In genomic region chr11:67300756-67301312, GRCh38 we compare ENCODE assay signal across 33 cellular contexts. TPM values are rescaled to one million over a fixed set of nuclear protein-coding genes. Genes with fewer than 3 reads are reported as not detected.
DNase-seq lines count a peak whose midpoint lies in the region; ATAC-seq, FAIRE-seq and TF ChIP-seq lines count a peak whose summit lies in the region.
"Had no signal": no experiment of that assay in that cellular context is flagged by ENCODE, and none has a peak within 500 bp of the region (broad histone marks: within the 10 kb centered on the region; RNA-seq: fewer than 3 reads in every experiment).

No MANE protein-coding gene starts in this region.

- H3K4me1 ChIP-seq in K562 (replicated peaks in 1 of 2; ENCODE audit: control insufficient read depth in 2 of 2, insufficient read depth in 2 of 2, low read length in 2 of 2): peaks cover 0 to 35% of the 10 kb centered on the region in 2 experiments; a peak in 2 of 5 replicates
- H3K4me1 ChIP-seq in neuronal stem cell (ENCODE audit: control insufficient read depth in 2 of 2, insufficient read depth in 1 of 2, low read depth in 1 of 2, low read length in 2 of 2): peaks cover 0 to 12% of the 10 kb centered on the region in 2 donors
- peaks cover 25% of the 10 kb centered on the region for H3K4me1 ChIP-seq in upper lobe of right lung
- H3K4me1 ChIP-seq: uterus had no signal

- no peaks in the 10 kb centered on the region for H3K79me1 ChIP-seq in neuronal stem cell (ENCODE audit: low read depth, low read length)

- H3K36me3 ChIP-seq in K562 (ENCODE audit: control insufficient read depth, insufficient read depth, low read length): peaks cover 56% of the 10 kb centered on the region; the same call in 2 of the 3 replicates
- peaks cover 24 to 55% of the 10 kb centered on the region in 2 donors for H3K36me3 ChIP-seq in neuronal stem cell (replicated peaks in 1 of 2; ENCODE audit: control insufficient read depth in 2 of 2, insufficient read depth in 2 of 2, low read length in 2 of 2)
- H3K36me3 ChIP-seq in upper lobe of right lung: peaks cover 44% of the 10 kb centered on the region
- H3K36me3 ChIP-seq: breast epithelium, uterus had no signal

- FAIRE-seq in K562 (lab: Jason Lieb, UNC): no peak
- FAIRE-seq: A549, colon, small intestine had no signal

- WGBS in K562 (ENCODE audit: insufficient coverage, low coverage, missing lambda C conversion rate): 95% methylated on average over 12 of the region's 22 CpGs
- no CpG with 5 or more reads among the region's 22 CpGs for WGBS in neuronal stem cell (ENCODE audit: extremely low coverage in 2 of 2, insufficient read length in 2 of 2, insufficient replicate concordance in 1 of 2), 2 donors

- 0 out of 4 replicates have a peak overlapping the region, but pooled peaks of 1 of the 2 experiments have one; percentile 26 for H3K9ac ChIP-seq in K562 (ENCODE audit: insufficient read depth in 1 of 2, low read depth in 2 of 2, low read length in 2 of 2)
- peak overlapping the region; percentile 21 for H3K9ac ChIP-seq in neuronal stem cell (ENCODE audit: low read depth, low read length, poor library complexity)

- H3K4me2 ChIP-seq in K562 (ENCODE audit: insufficient read depth, low read length) (no peak overlapping the region), neuronal stem cell (ENCODE audit: insufficient read depth, low read length, poor library complexity, severe bottlenecking) (no peak overlapping the region)
- H3K4me2 ChIP-seq: A549 had no signal

- CTCF ChIA-PET in K562 (lab: Yijun Ruan, JAX; ENCODE audit: low intra/inter-chr PET ratio): no interaction called here

- H2BK5ac ChIP-seq in neuronal stem cell (ENCODE audit: low read length): no peak overlapping the region

- H2AK5ac ChIP-seq in neuronal stem cell (ENCODE audit: low read depth, low read length): no peak overlapping the region

- H2AFZ ChIP-seq in K562 (ENCODE audit: low read depth, low read length) (no peak overlapping the region), neuronal stem cell (ENCODE audit: low read length) (no peak overlapping the region)

- no peak for TF ChIP-seq POLR2A in K562 (conservative IDR thresholded peaks at IDR 0.05)

- H4K20me1 ChIP-seq in K562 (replicated peaks; ENCODE audit: control insufficient read depth, insufficient read depth, low read length): no peaks in the 10 kb centered on the region

- no peak for TF ChIP-seq EP300 in K562 (IDR thresholded peaks at IDR 0.05; ENCODE audit: low read length)

- DNase-seq in left ventricle myocardium superior (peak; percentile 28), Right ventricle myocardium superior (no peak), K562 (ENCODE audit: extremely low read depth in 1 of 4, low spot score in 3 of 4) (no peak), neuronal stem cell (ENCODE audit: low spot score) (no peak), upper lobe of right lung (peak; percentile 65), T-helper 9 cell (no peak), ACHN (no peak)
- DNase-seq: activated CD4-positive, alpha-beta memory T cell treated with anti-CD3 and anti-CD28 coated beads for 36 hours; activated CD4-positive, alpha-beta T cell treated with anti-CD3 and anti-CD28 coated beads for 1 hour; activated CD8-positive, alpha-beta memory T cell treated with anti-CD3 and anti-CD28 coated beads, Interleukin-2, amount 50 U/mL, for 48 hours; anterior cingulate cortex; DMS 273 treated with DMSO at 0.1 percent for 48 hours; effector CD8-positive, alpha-beta T cell; EL; H7; naive B cell; NCI-H1436 treated with DMSO at 0.1 percent for 48 hours; NCI-H2081 treated with DMSO at 0.1 percent for 48 hours; NCI-H2227 treated with DMSO at 0.1 percent for 48 hours; NCI-H526; SHP77; small intestine; stimulated activated naive CD4-positive, alpha-beta T cell treated with Interleukin-2 at 50 U/mL for 16 hours; testis; uterus had no signal

- H2BK12ac ChIP-seq in neuronal stem cell (ENCODE audit: low read length): peak overlapping the region; percentile 73

- H3K27me3 ChIP-seq in K562 (ENCODE audit: control insufficient read depth in 2 of 2, insufficient read depth in 2 of 2, low read length in 2 of 2) (no peaks in the 10 kb centered on the region), neuronal stem cell (ENCODE audit: control insufficient read depth in 3 of 3, insufficient read depth in 3 of 3, low read depth in 1 of 3, low read length in 3 of 3) (peaks cover 0 to 14% (median 0%) of the 10 kb centered on the region in 3 experiments), upper lobe of right lung (no peaks in the 10 kb centered on the region)
- H3K27me3 ChIP-seq: breast epithelium, left lung, testis, uterus had no signal

- peak overlapping the region; percentile 85 for H3K23ac ChIP-seq in neuronal stem cell (ENCODE audit: low read depth, low read length, poor library complexity)

- H3K27ac ChIP-seq in K562 (ENCODE audit: extremely low read depth, low read depth, low read length) (no peak overlapping the region), neuronal stem cell (replicated peaks; ENCODE audit: low read length) (no peak overlapping the region), upper lobe of right lung (no peak overlapping the region)
- H3K27ac ChIP-seq: A549, epithelial cell of prostate, testis, uterus had no signal

- H2BK120ac ChIP-seq in neuronal stem cell (ENCODE audit: low read depth, low read length): no peak overlapping the region

- POLR2A ChIA-PET in K562 (lab: Yijun Ruan, JAX): interaction anchor here (0.6 to 2.1 kb wide), 4 partner anchors 10 to 75 kb away, joined by 3 to 10 read pairs (median 4); no protein-coding TSS in a partner anchor

- H3K79me2 ChIP-seq in K562 (ENCODE audit: control insufficient read depth, insufficient read depth, low read length): no peaks in the 10 kb centered on the region

- TF ChIP-seq RAD21 in K562 (CRISPR knock-in tag; conservative IDR thresholded peaks at IDR 0.05 in 1 of 2, IDR thresholded peaks at IDR 0.05 in 1 of 2): no peak

- intact Hi-C loops in left ventricle myocardium superior (cut with micrococcal nuclease) (no loop called here), Right ventricle myocardium superior (cut with DNase I) (loop anchor here (5.0 kb wide), 1 partner anchor 34 kb away; the partner anchor contains the start of gene GRK2), K562 (cut with micrococcal nuclease) (no loop called here), upper lobe of right lung (cut with DNase I) (no loop called here)

- no peak overlapping the region for H4K8ac ChIP-seq in neuronal stem cell (ENCODE audit: low read depth, low read length)

- H3K4me3 ChIP-seq in K562: no peak overlapping the region
- no peak overlapping the region for H3K4me3 ChIP-seq in neuronal stem cell (ENCODE audit: low read length in 2 of 2)
- H3K4me3 ChIP-seq in upper lobe of right lung: no peak overlapping the region
- H3K4me3 ChIP-seq: A549, breast epithelium, left lung, testis, uterus had no signal

- H3K9me3 ChIP-seq in K562 (replicated peaks; ENCODE audit: control insufficient read depth, insufficient read depth, low read depth, low read length) (peaks cover 4% of the 10 kb centered on the region; the same call in 1 of the 2 replicates), neuronal stem cell (replicated peaks in 1 of 2; ENCODE audit: control insufficient read depth in 2 of 2, insufficient read depth in 1 of 2, low read depth in 1 of 2, low read length in 2 of 2) (peaks cover 4 to 10% of the 10 kb centered on the region in 2 donors), upper lobe of right lung (peaks cover 2% of the 10 kb centered on the region)
- H3K9me3 ChIP-seq: testis, uterus had no signal

- peak overlapping the region; percentile 23 for H3K4ac ChIP-seq in neuronal stem cell (ENCODE audit: low read length)

- H4K91ac ChIP-seq in neuronal stem cell (ENCODE audit: low read depth, low read length, poor library complexity): no peak overlapping the region

- H3K18ac ChIP-seq in neuronal stem cell (ENCODE audit: low read length): no peak overlapping the region

- ATAC-seq in left ventricle myocardium superior (no peak), Right ventricle myocardium superior (ENCODE audit: poor library complexity) (no peak), K562 (no peak), upper lobe of right lung (no peak), GM18517 (IDR thresholded peaks at IDR 0.05; ENCODE audit: unreplicated experiment) (no peak)
- ATAC-seq: A549; activated naive CD4-positive, alpha-beta T cell treated with anti-CD3 and anti-CD28 coated beads, Interleukin-2, amount 50 U/mL, for 72 hours; left lung; T-helper 17 cell had no signal

- TF ChIP-seq CTCF in K562 (IDR thresholded peaks at IDR 0.05 in 2 of 3, conservative IDR thresholded peaks at IDR 0.05 in 1 of 3; ENCODE audit: insufficient read depth in 2 of 3, low read depth in 1 of 3, low read length in 3 of 3) (no peak), upper lobe of right lung (IDR thresholded peaks at IDR 0.05) (no peak)

- no TSS peak for BruUV-seq in K562 (replicated peaks; lab: Mats Ljungman, UMichigan)

- in situ Hi-C loops in K562 (cut with MboI): no loop called here
- in situ Hi-C loops in ACHN (cut with HindIII; ENCODE audit: low pct_ligation_motif_present, low pct_unique_long_range_greater_than_20kb, low sequenced_read_pairs): no loop called here

- H3K9me1 ChIP-seq in K562 (ENCODE audit: control insufficient read depth, insufficient read depth, low read length): no peaks in the 10 kb centered on the region

- H2BK15ac ChIP-seq in neuronal stem cell (ENCODE audit: low read length): no peak overlapping the region

- H3K14ac ChIP-seq in neuronal stem cell (ENCODE audit: low read length): no peak overlapping the region

RNA-seq across cellular contexts. Expression of gene SSH3, which starts 2.5 kb away (rescaled TPM):
- total RNA-seq in left ventricle myocardium superior (18.7 TPM), Right ventricle myocardium superior (12.1 TPM), K562 (2014; rRNA removed) (0.12 and 0.27 TPM in 2 replicates), K562 (2014; rRNA removed; fragmentation: Illumina TruSeq; extraction: Trizol) (not detected in 2 replicates), K562 (2015; rRNA removed; fragmentation: Illumina TruSeq; extraction: Trizol) (0.14 and 0.68 TPM in 2 replicates), K562 (2021) (1.0 and 1.5 TPM in 2 replicates), upper lobe of right lung (36.4 TPM)
- total RNA-seq in K562 (2011; cell fraction: chromatin; rRNA removed; ENCODE audit: low replicate concordance): 1.5 and 6.8 TPM in 2 replicates
- total RNA-seq in K562 (2011; cell fraction: nucleolus; rRNA removed): 2.8 and 3.3 TPM in 2 replicates
- total RNA-seq in K562 (2011; cell fraction: nucleoplasm; rRNA removed): 0.92 and 1.3 TPM in 2 replicates
- polyA plus RNA-seq in K562 (2011; rRNA removed) (0.07 and 0.88 TPM in 2 replicates), K562 (2014; fragmentation: Illumina TruSeq; extraction: Trizol) (0.19 and 0.24 TPM in 2 replicates), K562 (2014; fragmentation: Nextera tagmentation; extraction: Ambion mirVana) (not detected), K562 (2014; rRNA removed) (0.24 and 0.90 TPM in 2 replicates)
- 0.12 and 0.39 TPM in 2 replicates for polyA plus RNA-seq in K562 (2011; cell fraction: cytosol; rRNA removed)
- 1.3 and 3.4 TPM in 2 replicates for polyA plus RNA-seq in K562 (2011; cell fraction: nucleus; rRNA removed)
- 1.3 and 1.4 TPM in 2 replicates for polyA plus RNA-seq in K562 (2012)
- 0.09 TPM in 1 of 2 replicates, not detected in the other for polyA minus RNA-seq in K562 (2011; rRNA and poly(A)+ RNA removed)
- polyA minus RNA-seq in K562 (2011; cell fraction: cytosol; rRNA and poly(A)+ RNA removed): 0.48 TPM in 1 of 2 replicates, not detected in the other
- 0.89 and 1.5 TPM in 2 replicates for polyA minus RNA-seq in K562 (2011; cell fraction: nucleus; rRNA and poly(A)+ RNA removed)
- 28.5 TPM for polyA plus RNA-seq in neuronal stem cell (2013, experiment 1 of 2)
- polyA plus RNA-seq in neuronal stem cell (2013, experiment 2 of 2): 34.0 TPM

RNA-seq across cellular contexts. Expression of gene ANKRD13D, which starts 11.7 kb away (rescaled TPM):
- total RNA-seq in left ventricle myocardium superior: 13.1 TPM
- 11.6 TPM for total RNA-seq in Right ventricle myocardium superior
- total RNA-seq in K562 (2011; cell fraction: chromatin; rRNA removed; ENCODE audit: low replicate concordance): 105 and 289 TPM in 2 replicates
- 185 and 212 TPM in 2 replicates for total RNA-seq in K562 (2011; cell fraction: nucleolus; rRNA removed)
- 120 and 126 TPM in 2 replicates for total RNA-seq in K562 (2011; cell fraction: nucleoplasm; rRNA removed)
- 28.6 and 30.5 TPM in 2 replicates for total RNA-seq in K562 (2014; rRNA removed)
- total RNA-seq in K562 (2014; rRNA removed; fragmentation: Illumina TruSeq; extraction: Trizol): 5.3 and 7.9 TPM in 2 replicates
- 19.6 and 25.1 TPM in 2 replicates for total RNA-seq in K562 (2015; rRNA removed; fragmentation: Illumina TruSeq; extraction: Trizol)
- 37.3 and 40.9 TPM in 2 replicates for total RNA-seq in K562 (2021)
- polyA plus RNA-seq in K562 (2011; rRNA removed): 22.4 and 36.6 TPM in 2 replicates
- 28.9 and 46.9 TPM in 2 replicates for polyA plus RNA-seq in K562 (2011; cell fraction: cytosol; rRNA removed)
- 147 and 217 TPM in 2 replicates for polyA plus RNA-seq in K562 (2011; cell fraction: nucleus; rRNA removed)
- polyA plus RNA-seq in K562 (2012): 22.5 and 55.8 TPM in 2 replicates
- polyA plus RNA-seq in K562 (2014; fragmentation: Illumina TruSeq; extraction: Trizol): 15.8 and 20.8 TPM in 2 replicates
- 1 to 10 TPM in 1 of 2 experiments, under 1 TPM in 1; 0.94 to 1.9 TPM for polyA plus RNA-seq in K562 (2014; fragmentation: Nextera tagmentation; extraction: Ambion mirVana)
- 38.8 and 40.8 TPM in 2 replicates for polyA plus RNA-seq in K562 (2014; rRNA removed)
- polyA minus RNA-seq in K562 (2011; rRNA and poly(A)+ RNA removed): 9.5 and 12.1 TPM in 2 replicates
- 10.6 and 13.5 TPM in 2 replicates for polyA minus RNA-seq in K562 (2011; cell fraction: cytosol; rRNA and poly(A)+ RNA removed)
- 54.4 and 59.6 TPM in 2 replicates for polyA minus RNA-seq in K562 (2011; cell fraction: nucleus; rRNA and poly(A)+ RNA removed)
- 23.9 TPM for polyA plus RNA-seq in neuronal stem cell (2013, experiment 1 of 2)
- polyA plus RNA-seq in neuronal stem cell (2013, experiment 2 of 2): 22.5 TPM
- 59.4 TPM for total RNA-seq in upper lobe of right lung

RNA-seq across cellular contexts. Expression of gene GRK2, which starts 34.6 kb away (rescaled TPM):
- total RNA-seq in left ventricle myocardium superior: 56.8 TPM
- total RNA-seq in Right ventricle myocardium superior: 53.4 TPM
- total RNA-seq in K562 (2011; cell fraction: chromatin; rRNA removed; ENCODE audit: low replicate concordance): 64.7 and 214 TPM in 2 replicates
- 185 and 206 TPM in 2 replicates for total RNA-seq in K562 (2011; cell fraction: nucleolus; rRNA removed)
- 62.7 and 78.2 TPM in 2 replicates for total RNA-seq in K562 (2011; cell fraction: nucleoplasm; rRNA removed)
- 83.1 and 97.8 TPM in 2 replicates for total RNA-seq in K562 (2014; rRNA removed)
- 27.8 and 41.7 TPM in 2 replicates for total RNA-seq in K562 (2014; rRNA removed; fragmentation: Illumina TruSeq; extraction: Trizol)
- 40.6 and 42.2 TPM in 2 replicates for total RNA-seq in K562 (2015; rRNA removed; fragmentation: Illumina TruSeq; extraction: Trizol)
- 93.3 and 95.3 TPM in 2 replicates for total RNA-seq in K562 (2021)
- 63.4 and 98.5 TPM in 2 replicates for polyA plus RNA-seq in K562 (2011; rRNA removed)
- polyA plus RNA-seq in K562 (2011; cell fraction: cytosol; rRNA removed): 70.8 and 122 TPM in 2 replicates
- 259 and 262 TPM in 2 replicates for polyA plus RNA-seq in K562 (2011; cell fraction: nucleus; rRNA removed)
- polyA plus RNA-seq in K562 (2012): 87.6 and 130 TPM in 2 replicates
- polyA plus RNA-seq in K562 (2014; fragmentation: Illumina TruSeq; extraction: Trizol): 56.5 and 65.3 TPM in 2 replicates
- under 1 TPM; 0.24 to 0.82 TPM for polyA plus RNA-seq in K562 (2014; fragmentation: Nextera tagmentation; extraction: Ambion mirVana)
- 95.8 and 96.0 TPM in 2 replicates for polyA plus RNA-seq in K562 (2014; rRNA removed)
- 36.9 and 61.5 TPM in 2 replicates for polyA minus RNA-seq in K562 (2011; rRNA and poly(A)+ RNA removed)
- 89.3 and 92.9 TPM in 2 replicates for polyA minus RNA-seq in K562 (2011; cell fraction: cytosol; rRNA and poly(A)+ RNA removed)
- polyA minus RNA-seq in K562 (2011; cell fraction: nucleus; rRNA and poly(A)+ RNA removed): 57.5 and 75.9 TPM in 2 replicates
- 33.4 TPM for polyA plus RNA-seq in neuronal stem cell (2013, experiment 1 of 2)
- polyA plus RNA-seq in neuronal stem cell (2013, experiment 2 of 2): 33.1 TPM
- 98.4 TPM for total RNA-seq in upper lobe of right lung

RNA-seq across cellular contexts. Expression of gene POLD4, which starts 52.5 kb away (rescaled TPM):
- total RNA-seq in left ventricle myocardium superior (40.3 TPM), Right ventricle myocardium superior (39.9 TPM), K562 (2014; rRNA removed) (53.6 and 56.2 TPM in 2 replicates), K562 (2014; rRNA removed; fragmentation: Illumina TruSeq; extraction: Trizol) (8.3 and 9.9 TPM in 2 replicates), K562 (2015; rRNA removed; fragmentation: Illumina TruSeq; extraction: Trizol) (18.3 and 18.7 TPM in 2 replicates), K562 (2021) (32.7 and 42.1 TPM in 2 replicates), upper lobe of right lung (69.3 TPM)
- total RNA-seq in K562 (2011; cell fraction: chromatin; rRNA removed; ENCODE audit: low replicate concordance): 26.2 and 67.4 TPM in 2 replicates
- total RNA-seq in K562 (2011; cell fraction: nucleolus; rRNA removed): 64.6 and 81.5 TPM in 2 replicates
- 46.1 and 55.9 TPM in 2 replicates for total RNA-seq in K562 (2011; cell fraction: nucleoplasm; rRNA removed)
- polyA plus RNA-seq in K562 (2011; rRNA removed) (39.4 and 42.2 TPM in 2 replicates), K562 (2014; fragmentation: Illumina TruSeq; extraction: Trizol) (10.6 and 25.7 TPM in 2 replicates), K562 (2014; fragmentation: Nextera tagmentation; extraction: Ambion mirVana) (1 to 10 TPM; 5.8 to 6.1 TPM), K562 (2014; rRNA removed) (64.5 and 69.7 TPM in 2 replicates)
- polyA plus RNA-seq in K562 (2011; cell fraction: cytosol; rRNA removed): 73.0 and 175 TPM in 2 replicates
- polyA plus RNA-seq in K562 (2011; cell fraction: nucleus; rRNA removed): 55.9 and 110 TPM in 2 replicates
- polyA plus RNA-seq in K562 (2012): 66.3 and 137 TPM in 2 replicates
- polyA minus RNA-seq in K562 (2011; rRNA and poly(A)+ RNA removed): 6.7 and 10.2 TPM in 2 replicates
- 21.3 and 21.8 TPM in 2 replicates for polyA minus RNA-seq in K562 (2011; cell fraction: cytosol; rRNA and poly(A)+ RNA removed)
- 27.2 and 29.6 TPM in 2 replicates for polyA minus RNA-seq in K562 (2011; cell fraction: nucleus; rRNA and poly(A)+ RNA removed)
- 11.9 TPM for polyA plus RNA-seq in neuronal stem cell (2013, experiment 1 of 2)
- 10.9 TPM for polyA plus RNA-seq in neuronal stem cell (2013, experiment 2 of 2)

Comparison
In these comparisons a context has a peak if more than half of its experiments do, and no peak if none do; other contexts are left out.
1. DNase-seq: peak in left ventricle myocardium superior (single experiment) and upper lobe of right lung (single experiment); none in Right ventricle myocardium superior (single experiment), K562 (0 of 4), neuronal stem cell (single experiment), T-helper 9 cell (single experiment) and ACHN (single experiment).